8 cellular contexts compared by ENCODE assay signal in the genomic region with DNA sequence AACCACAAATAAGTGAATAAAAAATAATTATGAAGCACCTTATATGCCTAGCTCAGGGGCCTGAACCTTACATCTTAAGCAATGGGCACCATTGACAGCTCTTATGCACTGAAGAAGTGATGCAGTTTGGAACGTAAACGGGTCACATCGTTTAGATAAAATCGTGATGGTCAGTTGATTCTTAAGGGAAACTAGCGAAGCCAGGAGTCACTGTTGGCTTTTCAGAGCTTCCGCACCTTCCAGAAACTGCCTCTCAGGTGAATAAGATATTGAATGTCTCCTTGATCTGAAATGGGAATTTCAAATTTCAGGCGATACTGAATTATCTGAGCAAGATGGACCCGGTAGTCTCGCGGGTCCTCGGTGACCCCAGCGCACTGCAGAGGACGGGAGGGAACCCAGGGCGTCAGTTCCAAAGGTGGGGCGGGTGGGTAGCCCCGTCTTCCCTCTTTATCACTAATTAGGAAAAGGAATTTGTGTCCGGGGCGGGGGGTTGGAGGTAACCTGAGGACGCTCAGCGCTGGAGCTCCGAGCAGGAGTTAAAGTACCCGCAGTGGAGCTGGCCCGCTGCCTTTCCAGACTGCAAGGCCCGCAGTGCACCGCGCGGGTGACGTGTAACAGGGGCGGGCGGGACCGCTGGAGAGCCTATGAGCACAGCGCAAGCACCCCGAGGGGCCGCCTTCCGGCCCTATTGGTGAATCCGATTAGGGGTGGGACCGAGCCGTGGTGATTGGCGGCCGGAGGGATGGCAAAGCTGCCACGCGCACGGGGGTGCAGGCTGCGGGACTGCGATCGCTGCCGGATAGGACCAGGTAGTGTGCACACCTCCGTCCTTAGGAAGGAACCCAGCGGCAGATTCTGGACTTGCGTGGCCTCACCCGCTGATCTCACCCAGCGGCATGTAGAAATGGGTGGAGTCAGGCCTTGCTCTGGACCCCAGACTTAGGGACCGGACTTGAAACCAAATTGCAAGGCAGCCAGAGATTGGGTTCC. TPM values are rescaled to one million over a fixed set of nuclear protein-coding genes. Genes with fewer than 3 reads are reported as not detected.
DNase-seq lines count a peak whose midpoint lies in the region; ATAC-seq and TF ChIP-seq lines count a peak whose summit lies in the region.

No MANE protein-coding gene starts in this region.

- no peaks in the 10 kb centered on the region for H3K27me3 ChIP-seq in Karpas-422 (ENCODE audit: low read length)
- no peaks in the 10 kb centered on the region for H3K27me3 ChIP-seq in Peyer's patch
- no peaks in the 10 kb centered on the region for H3K27me3 ChIP-seq in esophagus squamous epithelium

- H3K9ac ChIP-seq in Karpas-422 (ENCODE audit: low read length), result peak overlapping the region; percentile 58

- H3K36me3 Mint-ChIP-seq in activated T-cell treated with anti-CD3 and anti-CD28 coated beads, Interleukin-2, amount 50 U/mL, for 72 hours (ENCODE audit: insufficient read depth in 2 of 2), result peaks cover 0 to 2% of the 10 kb centered on the region in 2 donors

- peaks cover 15% of the 10 kb centered on the region for H3K4me1 Mint-ChIP-seq in activated T-cell treated with anti-CD3 and anti-CD28 coated beads, Interleukin-2, amount 50 U/mL, for 72 hours (ENCODE audit: low read depth)

- H3K4me1 ChIP-seq in Karpas-422 (ENCODE audit: low read length), result peaks cover 11% of the 10 kb centered on the region
- H3K4me1 ChIP-seq in Peyer's patch, result peaks cover 0 to 5% (median 0%) of the 10 kb centered on the region in 4 donors
- H3K4me1 ChIP-seq in esophagus squamous epithelium, result peaks cover 0 to 20% (median 4%) of the 10 kb centered on the region in 3 donors

- H3K27ac Mint-ChIP-seq in activated T-cell treated with anti-CD3 and anti-CD28 coated beads, Interleukin-2, amount 50 U/mL, for 72 hours, result no peak overlapping the region

- H3K9me3 ChIP-seq in Karpas-422 (ENCODE audit: low read length), result no peaks in the 10 kb centered on the region
- no peaks in the 10 kb centered on the region for H3K9me3 ChIP-seq in Peyer's patch
- no peaks in the 10 kb centered on the region for H3K9me3 ChIP-seq in esophagus squamous epithelium

- H3K27ac ChIP-seq in Karpas-422 (ENCODE audit: low read length) (no peak overlapping the region), Peyer's patch (peak overlapping the region; percentile 7 to 71 (median 70)), esophagus squamous epithelium (peak overlapping the region; percentile 80 to 89 (median 84))

- H3K4me3 Mint-ChIP-seq in activated T-cell treated with anti-CD3 and anti-CD28 coated beads, Interleukin-2, amount 50 U/mL, for 72 hours, result peak overlapping the region; percentile 88 to 92

- H3K79me2 ChIP-seq in Karpas-422 (ENCODE audit: low read length), result no peaks in the 10 kb centered on the region

- peak; percentile 93 for DNase-seq in DMS79 (lab: John Stamatoyannopoulos, UW)
- peak; percentile 98 for DNase-seq in Karpas-422
- peak; percentile 96 to 99 (median 97) for DNase-seq in Peyer's patch
- DNase-seq in activated T-cell treated with anti-CD3 and anti-CD28 coated beads, Interleukin-2, amount 50 U/mL, for 72 hours, result peak; percentile 97
- DNase-seq in esophagus squamous epithelium (lab: John Stamatoyannopoulos, UW), result peak; percentile 79
- peak; percentile 95 for DNase-seq in myocyte (ENCODE audit: low read depth)
- peak; percentile 93 for DNase-seq in stimulated activated CD8-positive, alpha-beta memory T cell treated with anti-CD3 and anti-CD28 coated beads, Interleukin-7, amount 100 ng/mL, for 24 hours (ENCODE audit: low read depth)

- no peaks in the 10 kb centered on the region for H3K9me2 ChIP-seq in Karpas-422 (replicated peaks; ENCODE audit: insufficient read depth, low read length)

- H4K20me1 ChIP-seq in Karpas-422 (ENCODE audit: insufficient read depth, low read depth, low read length), result no peaks in the 10 kb centered on the region

- no peaks in the 10 kb centered on the region for H3K36me3 ChIP-seq in Karpas-422 (ENCODE audit: insufficient read depth, low read length)
- H3K36me3 ChIP-seq in Peyer's patch, result no peaks in the 10 kb centered on the region
- no peaks in the 10 kb centered on the region for H3K36me3 ChIP-seq in esophagus squamous epithelium

- 22 to 36% methylated on average over 11 to 23 of the region's 53 CpGs for WGBS in esophagus squamous epithelium, 2 donors

- H2AFZ ChIP-seq in Karpas-422 (ENCODE audit: low read length), result peak overlapping the region; percentile 80

- peak in 1 of 6 experiments; percentile 5 for TF ChIP-seq CTCF in Peyer's patch (IDR thresholded peaks at IDR 0.05)
- no peak for TF ChIP-seq CTCF in esophagus squamous epithelium (IDR thresholded peaks at IDR 0.05)

- H3K27me3 Mint-ChIP-seq in activated T-cell treated with anti-CD3 and anti-CD28 coated beads, Interleukin-2, amount 50 U/mL, for 72 hours (ENCODE audit: low read depth), result no peaks in the 10 kb centered on the region

- peak overlapping the region; percentile 67 for H3K4me3 ChIP-seq in Karpas-422 (ENCODE audit: low read length)
- peak overlapping the region; percentile 52 to 60 (median 54) for H3K4me3 ChIP-seq in Peyer's patch
- H3K4me3 ChIP-seq in esophagus squamous epithelium, result peak overlapping the region; percentile 44 to 81 (median 62)

- ATAC-seq in GM21737 (IDR thresholded peaks at IDR 0.05; ENCODE audit: unreplicated experiment), result peak; percentile 100
- ATAC-seq in activated T-cell treated with anti-CD3 and anti-CD28 coated beads, Interleukin-2, amount 50 U/mL, for 72 hours (replicated peaks in 1 of 2), result peak; percentile 100

- intact Hi-C loops in esophagus squamous epithelium (cut with DNase I), result no loop called here

- H3K4me2 ChIP-seq in Karpas-422 (ENCODE audit: low read depth, low read length, poor library complexity, severe bottlenecking), result peak overlapping the region; percentile 79

- no peaks in the 10 kb centered on the region for H3K9me3 Mint-ChIP-seq in activated T-cell treated with anti-CD3 and anti-CD28 coated beads, Interleukin-2, amount 50 U/mL, for 72 hours

- peak; percentile 22 to 63 for TF ChIP-seq POLR2A in Peyer's patch (IDR thresholded peaks at IDR 0.05)
- peak in 1 of 4 donors; percentile 36 for TF ChIP-seq POLR2A in esophagus squamous epithelium (IDR thresholded peaks at IDR 0.05)

RNA-seq across cellular contexts. Expression of a gene that starts 19.7 kb away (rescaled TPM):
- 1.2 and 2.2 TPM in 2 replicates for total RNA-seq in Karpas-422 (2014; rRNA removed; shearing (Covaris generic); ENCODE audit: low replicate concordance)
- total RNA-seq in Peyer's patch, result 10 to 100 TPM; 12.3 to 78.4 (median 23.7) TPM
- total RNA-seq in activated T-cell treated with anti-CD3 and anti-CD28 coated beads, Interleukin-2, amount 50 U/mL, for 72 hours, result 1 to 10 TPM; 2.2 to 4.7 TPM
- 10 to 100 TPM in 1 of 4 donors, 1 to 10 TPM in 3; 1.1 to 22.9 (median 8.2) TPM for total RNA-seq in esophagus squamous epithelium
- total RNA-seq in myocyte, result 2.6 and 4.1 TPM in 2 replicates
- 2.9 TPM for polyA plus RNA-seq in myocyte (2012)
